8 cellular contexts compared by ENCODE assay signal in the genomic region with DNA sequence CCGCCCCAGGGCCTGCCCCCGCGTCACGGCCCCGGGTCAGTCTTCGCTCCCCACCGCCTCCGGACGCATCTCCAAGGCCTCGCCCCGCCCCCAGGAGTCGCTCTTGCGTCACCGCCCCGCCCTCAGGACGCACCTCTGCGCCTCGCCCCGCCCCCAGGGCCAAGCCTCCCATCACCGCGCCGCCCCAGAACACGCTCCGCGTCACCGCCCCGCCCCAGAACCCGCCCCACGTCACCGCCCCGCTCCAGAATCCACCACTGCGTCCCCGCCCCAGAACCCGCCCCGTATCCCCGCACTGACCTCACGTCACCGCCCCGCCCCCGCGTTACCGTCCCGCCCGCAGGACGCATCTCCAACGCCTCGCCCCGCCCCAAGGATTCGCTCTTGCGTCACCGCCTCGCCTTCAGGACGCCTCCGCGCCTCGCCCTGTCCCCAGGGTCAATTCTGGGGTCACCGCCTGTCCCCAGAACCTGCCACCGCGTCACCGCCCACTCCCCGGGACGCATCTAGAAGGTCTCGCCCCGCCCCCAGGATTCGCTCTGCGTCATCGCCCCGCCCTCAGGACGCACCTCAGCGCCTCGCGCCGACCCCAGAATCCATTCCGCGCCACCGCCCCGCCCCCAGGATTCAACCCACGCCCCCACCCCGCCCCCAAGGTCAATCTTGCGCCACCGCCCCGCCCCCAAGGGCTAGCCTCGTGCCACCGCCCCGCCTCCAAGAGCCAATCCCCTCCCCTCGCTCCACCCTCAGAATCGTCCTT. TPM values are rescaled to one million over a fixed set of nuclear protein-coding genes. Genes with fewer than 3 reads are reported as not detected.
A peak's percentile ranks its signal among the peaks of the same experiment; 100 is the strongest.
DNase-seq lines count a peak whose midpoint lies in the region; TF ChIP-seq lines count a peak whose summit lies in the region.

No MANE protein-coding gene starts in this region.

- no peaks in the 10 kb centered on the region for H4K20me1 ChIP-seq in H9 (ENCODE audit: control insufficient read depth, insufficient read depth, insufficient read length)
- H4K20me1 ChIP-seq in neural cell (ENCODE audit: insufficient read depth), result no peaks in the 10 kb centered on the region

- peak overlapping the region; percentile 89 for H2BK5ac ChIP-seq in H9 (ENCODE audit: insufficient read length, low read length)

- no peaks in the 10 kb centered on the region for H3K9me2 ChIP-seq in neural cell (ENCODE audit: insufficient read depth, low read length)

- peak overlapping the region; percentile 92 for H2BK12ac ChIP-seq in H9 (ENCODE audit: insufficient read length, low read depth, low read length)

- H3K79me2 ChIP-seq in H9 (ENCODE audit: insufficient read depth, low read length) (no peaks in the 10 kb centered on the region), neural cell (replicated peaks; ENCODE audit: insufficient read depth, low read length) (peaks cover 32% of the 10 kb centered on the region)

- H4K91ac ChIP-seq in H9 (ENCODE audit: insufficient read length, low read depth, low read length), result no peak overlapping the region

- no peaks in the 10 kb centered on the region for H3K9me3 Mint-ChIP-seq in H9
- no peaks in the 10 kb centered on the region for H3K9me3 Mint-ChIP-seq in stimulated activated naive CD8-positive, alpha-beta T cell treated with anti-CD3 and anti-CD28 coated beads, Interleukin-15, Interleukin-2, amounts not matched to agents 100 ng/mL and 50 ng/mL, for 24 hours

- no peak overlapping the region for H3K23ac ChIP-seq in H9 (ENCODE audit: insufficient read length, low read depth, low read length)

- TF ChIP-seq RAD21 in neural cell (conservative IDR thresholded peaks at IDR 0.05), result no peak

- no CpG with 5 or more reads among the region's 87 CpGs for WGBS in H9 (ENCODE audit: extremely low coverage, insufficient read length, low lambda C conversion rate)

- H3K4me2 ChIP-seq in H9 (ENCODE audit: insufficient read depth, insufficient read length, low read length) (peak overlapping the region; percentile 42), neural cell (ENCODE audit: low read length) (no peak overlapping the region)

- TF ChIP-seq CTCF in H9 (conservative IDR thresholded peaks at IDR 0.05) (no peak), neural cell (IDR thresholded peaks at IDR 0.05; ENCODE audit: poor library complexity, severe bottlenecking) (no peak)

- no peak overlapping the region for H2BK120ac ChIP-seq in H9 (ENCODE audit: low read depth, low read length, poor library complexity, severe bottlenecking)

- H2BK20ac ChIP-seq in H9 (ENCODE audit: low read depth, low read length, poor library complexity, severe bottlenecking), result no peak overlapping the region

- H3K4me3 ChIP-seq in MG63, result peak overlapping the region; percentile 74
- H3K4me3 ChIP-seq in neural cell (ENCODE audit: low read length), result peak overlapping the region; percentile 95

- H3K4ac ChIP-seq in H9 (ENCODE audit: low read depth, low read length), result no peak overlapping the region; the same call in 1 of the 2 replicates

- peak overlapping the region; percentile 99 for H3K14ac ChIP-seq in H9 (ENCODE audit: insufficient read depth, low read length)

- H3K4me1 Mint-ChIP-seq in H9, result peaks cover 28 to 43% of the 10 kb centered on the region in 2 experiments
- peaks cover 48% of the 10 kb centered on the region for H3K4me1 Mint-ChIP-seq in stimulated activated naive CD8-positive, alpha-beta T cell treated with anti-CD3 and anti-CD28 coated beads, Interleukin-15, Interleukin-2, amounts not matched to agents 100 ng/mL and 50 ng/mL, for 24 hours (ENCODE audit: low read depth)

- H3K27ac Mint-ChIP-seq in H9, result peak overlapping the region; percentile 99 to 100 (median 100)
- peak overlapping the region; percentile 98 for H3K27ac Mint-ChIP-seq in stimulated activated naive CD8-positive, alpha-beta T cell treated with anti-CD3 and anti-CD28 coated beads, Interleukin-15, Interleukin-2, amounts not matched to agents 100 ng/mL and 50 ng/mL, for 24 hours

- H3K36me3 ChIP-seq in MG63 (peaks cover 2% of the 10 kb centered on the region), neural cell (ENCODE audit: insufficient read depth, low read length) (no peaks in the 10 kb centered on the region)

- no peak overlapping the region for H2AK5ac ChIP-seq in H9 (ENCODE audit: insufficient read length, low read length)

- peak overlapping the region; percentile 85 for H4K5ac ChIP-seq in H9 (ENCODE audit: insufficient read length, low read depth, low read length)

- H2AFZ ChIP-seq in H9 (ENCODE audit: low read length), result no peak overlapping the region
- H2AFZ ChIP-seq in neural cell (ENCODE audit: low read depth, low read length), result peak overlapping the region; percentile 62

- no peak overlapping the region for H3K56ac ChIP-seq in H9 (ENCODE audit: insufficient read length, low read depth, low read length)

- no peak overlapping the region for H4K8ac ChIP-seq in H9 (replicated peaks; ENCODE audit: insufficient read length, low read depth, low read length)

- peak; percentile 39 for TF ChIP-seq EP300 in neural cell (conservative IDR thresholded peaks at IDR 0.05; ENCODE audit: poor library complexity, severe bottlenecking)

- no peaks in the 10 kb centered on the region for H3K9me3 ChIP-seq in H9 (ENCODE audit: control insufficient read depth, low read depth, low read length)
- H3K9me3 ChIP-seq in MG63, result no peaks in the 10 kb centered on the region
- H3K9me3 ChIP-seq in neural cell (ENCODE audit: low read length), result no peaks in the 10 kb centered on the region

- H3K27me3 Mint-ChIP-seq in H9 (ENCODE audit: low read depth), result no peaks in the 10 kb centered on the region
- no peaks in the 10 kb centered on the region for H3K27me3 Mint-ChIP-seq in stimulated activated naive CD8-positive, alpha-beta T cell treated with anti-CD3 and anti-CD28 coated beads, Interleukin-15, Interleukin-2, amounts not matched to agents 100 ng/mL and 50 ng/mL, for 24 hours

- H3K4me1 ChIP-seq in H9 (ENCODE audit: insufficient read depth, low read length), result peaks cover 3% of the 10 kb centered on the region; the same call in 1 of the 2 replicates

- H3K18ac ChIP-seq in H9 (ENCODE audit: insufficient read length, low read depth, low read length), result peak overlapping the region; percentile 99

- DNase-seq in EH (ENCODE audit: low read depth) (peak; percentile 96), H9 (peak; percentile 99), MG63 (peak; percentile 97), SHP77 (lab: John Stamatoyannopoulos, UW) (peak; percentile 95 to 97), activated gamma-delta T cell (lab: John Stamatoyannopoulos, UW) (peak; percentile 99), fibroblast of the conjunctiva (ENCODE audit: low read depth) (peak; percentile 99)

- H3T11ph ChIP-seq in H9 (ENCODE audit: low read length), result peak overlapping the region; percentile 7

- H3K27ac ChIP-seq in H9 (ENCODE audit: insufficient read length, low read depth, low read length) (peak overlapping the region; percentile 76), neural cell (ENCODE audit: low read length) (peak overlapping the region; percentile 95)

- peaks cover 11% of the 10 kb centered on the region for H3F3A ChIP-seq in neural cell (ENCODE audit: insufficient read depth, low read length, poor library complexity, severe bottlenecking)

- H3K36me3 Mint-ChIP-seq in H9 (ENCODE audit: insufficient read depth in 1 of 3, low read depth in 3 of 3), result peaks cover 0 to 8% (median 2%) of the 10 kb centered on the region in 3 experiments; a peak in 3 of 7 replicates
- H3K36me3 Mint-ChIP-seq in stimulated activated naive CD8-positive, alpha-beta T cell treated with anti-CD3 and anti-CD28 coated beads, Interleukin-15, Interleukin-2, amounts not matched to agents 100 ng/mL and 50 ng/mL, for 24 hours (ENCODE audit: low read depth), result no peaks in the 10 kb centered on the region

- H2BK15ac ChIP-seq in H9 (ENCODE audit: low read depth, low read length), result no peak overlapping the region

- H3K27me3 ChIP-seq in H9 (ENCODE audit: insufficient read depth, low read length) (no peaks in the 10 kb centered on the region), MG63 (no peaks in the 10 kb centered on the region), neural cell (ENCODE audit: insufficient read depth, low read depth, low read length) (no peaks in the 10 kb centered on the region)

- H3K79me1 ChIP-seq in H9 (ENCODE audit: insufficient read depth, low read depth, low read length, poor library complexity, severe bottlenecking), result no peaks in the 10 kb centered on the region

- peak overlapping the region; percentile 92 to 95 for H3K4me3 Mint-ChIP-seq in H9
- H3K4me3 Mint-ChIP-seq in stimulated activated naive CD8-positive, alpha-beta T cell treated with anti-CD3 and anti-CD28 coated beads, Interleukin-15, Interleukin-2, amounts not matched to agents 100 ng/mL and 50 ng/mL, for 24 hours, result peak overlapping the region; percentile 82

- H3K23me2 ChIP-seq in H9 (ENCODE audit: insufficient read length, low read depth, low read length, poor library complexity, severe bottlenecking), result peaks cover 8% of the 10 kb centered on the region

- H3K9ac ChIP-seq in H9 (ENCODE audit: extremely low read depth, insufficient read length, low read length) (peak overlapping the region; percentile 72), neural cell (ENCODE audit: low read length) (peak overlapping the region; percentile 85)

TF ChIP-seq in neural cell, 6 proteins besides CTCF, POLR2A, EP300 and RAD21 (continues in another document):
- TF ChIP-seq POLR2AphosphoS5 (IDR thresholded peaks at IDR 0.05), result peak; percentile 76

RNA-seq across cellular contexts. Expression of a gene that starts 0.4 kb away (rescaled TPM):
- total RNA-seq in H9 (2021), result 15.9 and 17.2 TPM in 2 replicates
- total RNA-seq in MG63 (2014; rRNA removed; shearing (Covaris generic); ENCODE audit: low replicate concordance), result 5.3 and 8.8 TPM in 2 replicates
- 13.4 and 13.7 TPM in 2 replicates for polyA plus RNA-seq in neural cell
- polyA minus RNA-seq in neural cell, result 7.1 and 9.8 TPM in 2 replicates

RNA-seq across cellular contexts. Expression of a gene that starts 2.2 kb away (rescaled TPM):
- total RNA-seq in H9 (2021), result 20.7 and 22.1 TPM in 2 replicates
- 3.5 and 3.6 TPM in 2 replicates for total RNA-seq in MG63 (2014; rRNA removed; shearing (Covaris generic); ENCODE audit: low replicate concordance)
- polyA plus RNA-seq in neural cell, result 10.9 and 16.7 TPM in 2 replicates
- polyA minus RNA-seq in neural cell, result 23.6 and 24.8 TPM in 2 replicates

RNA-seq across cellular contexts. Expression of a gene that starts 48.6 kb away (rescaled TPM):
- total RNA-seq in H9 (2021), result not detected in 2 replicates
- not detected in 2 replicates for total RNA-seq in MG63 (2014; rRNA removed; shearing (Covaris generic); ENCODE audit: low replicate concordance)
- polyA plus RNA-seq in neural cell, result not detected in 2 replicates
- polyA minus RNA-seq in neural cell, result not detected in 2 replicates

Comparison
In these comparisons a context has a peak if more than half of its experiments do, and no peak if none do; other contexts are left out.
1. Peak in every context shown above with its lines: DNase-seq, H3K4me3 ChIP-seq and H3K27ac ChIP-seq.